In genomic region chr2:127439343-127439742, GRCh38 we compare ENCODE assay signal across 16 cellular contexts. TPM values are rescaled to one million over a fixed set of nuclear protein-coding genes. Genes with fewer than 3 reads are reported as not detected.
A peak's percentile ranks its signal among the peaks of the same experiment; 100 is the strongest.
DNase-seq lines count a peak whose midpoint lies in the region; ATAC-seq, FAIRE-seq and TF ChIP-seq lines count a peak whose summit lies in the region.
"Had no signal": no experiment of that assay in that cellular context is flagged by ENCODE, and none has a peak within 500 bp of the region (broad histone marks: within the 10 kb centered on the region; RNA-seq: fewer than 3 reads in every experiment).

No MANE protein-coding gene starts in this region.

- TF ChIP-seq RAD21 in IMR-90 (IDR thresholded peaks at IDR 0.05; ENCODE audit: low read length), result no peak
- TF ChIP-seq RAD21 in HepG2 (CRISPR knock-in tag; IDR thresholded peaks at IDR 0.05), result no peak

- POLR2A ChIA-PET in IMR-90 (lab: Charles Lee; ENCODE audit: unreplicated experiment) (no interaction called here), HepG2 (lab: Yijun Ruan, JAX) (interaction anchor here (1.5 to 16.2 kb wide), 5 partner anchors 11 to 31 kb away, joined by 4 to 229 read pairs (median 56); partner anchors contain the start of gene PROC)

- H2AK9ac ChIP-seq in IMR-90 (replicated peaks; ENCODE audit: low read depth, low read length, poor library complexity), result no peak overlapping the region

- no peak overlapping the region for H3K27ac ChIP-seq in IMR-90 (ENCODE audit: insufficient read depth, low read length)
- H3K27ac ChIP-seq in HepG2 (ENCODE audit: extremely low read length, insufficient read depth, low read length), result peak overlapping the region; percentile 94
- H3K27ac ChIP-seq in neuronal stem cell (replicated peaks; ENCODE audit: low read length), result no peak overlapping the region
- H3K27ac ChIP-seq in aorta (ENCODE audit: low read depth in 1 of 2, low read length in 2 of 2), result no peak overlapping the region
- H3K27ac ChIP-seq: A549 had no signal

- TF ChIP-seq CTCF in IMR-90 (conservative IDR thresholded peaks at IDR 0.05; ENCODE audit: low read depth, low read length) (no peak), HepG2 (CRISPR knock-in tag; IDR thresholded peaks at IDR 0.05) (no peak; the same call in 1 of the 2 replicates)

- no peaks in the 10 kb centered on the region for H3K79me2 ChIP-seq in HepG2 (ENCODE audit: insufficient read depth, low read length)

- no peak overlapping the region for H2BK15ac ChIP-seq in IMR-90 (ENCODE audit: low read depth, low read length)
- peak overlapping the region; percentile 4 for H2BK15ac ChIP-seq in neuronal stem cell (ENCODE audit: low read length)

- H4K5ac ChIP-seq in IMR-90 (ENCODE audit: low read depth, low read length), result no peak overlapping the region

- H3K18ac ChIP-seq in IMR-90 (ENCODE audit: low read depth, low read length) (no peak overlapping the region), neuronal stem cell (ENCODE audit: low read length) (no peak overlapping the region)

- H4K8ac ChIP-seq in IMR-90 (ENCODE audit: low read depth in 2 of 2, low read length in 2 of 2) (no peak overlapping the region), neuronal stem cell (ENCODE audit: low read depth, low read length) (no peak overlapping the region)

- no peak overlapping the region for H3K23ac ChIP-seq in IMR-90 (ENCODE audit: low read depth, low read length)
- no peak overlapping the region for H3K23ac ChIP-seq in neuronal stem cell (ENCODE audit: low read depth, low read length, poor library complexity)

- ATAC-seq in IMR-90 (ENCODE audit: low read depth), result no peak
- ATAC-seq in HepG2, result no peak
- ATAC-seq in aorta (ENCODE audit: low FRiP score), result peak; percentile 38
- no peak for ATAC-seq in GM18505 (IDR thresholded peaks at IDR 0.05; ENCODE audit: unreplicated experiment)
- ATAC-seq: A549; CD8-positive, alpha-beta T cell had no signal

- H4K91ac ChIP-seq in IMR-90 (ENCODE audit: insufficient read depth, low read depth, low read length) (no peak overlapping the region), neuronal stem cell (ENCODE audit: low read depth, low read length, poor library complexity) (no peak overlapping the region)

- peak overlapping the region; percentile 58 for H2AFZ ChIP-seq in IMR-90 (replicated peaks; ENCODE audit: low read length, poor library complexity)
- H2AFZ ChIP-seq in HepG2 (ENCODE audit: low read length), result no peak overlapping the region
- H2AFZ ChIP-seq in neuronal stem cell (ENCODE audit: low read length), result no peak overlapping the region

- H2AK5ac ChIP-seq in IMR-90 (ENCODE audit: low read depth, low read length) (no peak overlapping the region), neuronal stem cell (ENCODE audit: low read depth, low read length) (peak overlapping the region; percentile 19)

- H3K79me1 ChIP-seq in IMR-90 (ENCODE audit: low read depth in 1 of 2, low read length in 2 of 2), result no peaks in the 10 kb centered on the region
- H3K79me1 ChIP-seq in neuronal stem cell (ENCODE audit: low read depth, low read length), result no peaks in the 10 kb centered on the region

- TF ChIP-seq EP300 in HepG2 (IDR thresholded peaks at IDR 0.05; ENCODE audit: low read depth in 2 of 2, low read length in 2 of 2), result no peak
- TF ChIP-seq EP300 in HepG2 (CRISPR knock-in tag; IDR thresholded peaks at IDR 0.05; ENCODE audit: borderline replicate concordance), result no peak

- BruUV-seq in IMR-90 (replicated peaks; lab: Mats Ljungman, UMichigan) (no TSS peak), HepG2 (replicated peaks; lab: Mats Ljungman, UMichigan) (no TSS peak)

- peaks cover 8% of the 10 kb centered on the region for H3K9me3 ChIP-seq in IMR-90 (ENCODE audit: control insufficient read depth, insufficient read depth, low read length)
- no peaks in the 10 kb centered on the region; the same call in 1 of the 2 replicates for H3K9me3 ChIP-seq in HepG2 (ENCODE audit: low read length)
- H3K9me3 ChIP-seq in neuronal stem cell (replicated peaks in 1 of 2; ENCODE audit: control insufficient read depth in 2 of 2, insufficient read depth in 1 of 2, low read depth in 1 of 2, low read length in 2 of 2), result peaks cover 7 to 8% of the 10 kb centered on the region in 2 donors
- H3K9me3 ChIP-seq in aorta (ENCODE audit: control insufficient read depth, low read length), result no peaks in the 10 kb centered on the region

- WGBS in IMR-90 (ENCODE audit: extremely low coverage in 2 of 2, insufficient read length in 1 of 2), 2 experiments, result 60% methylated on average over 1 of the region's 5 CpGs; no CpG with 5 or more reads in 1 of the 2 experiments
- WGBS in HepG2 (ENCODE audit: low lambda C conversion rate), result 86% methylated on average over 4 of the region's 5 CpGs
- WGBS in neuronal stem cell (ENCODE audit: extremely low coverage in 2 of 2, insufficient read length in 2 of 2, insufficient replicate concordance in 1 of 2), 2 donors, result no CpG with 5 or more reads among the region's 5 CpGs
- 82 to 85% methylated on average over 5 of the region's 5 CpGs for WGBS in aorta, 2 donors

- H3K4me1 ChIP-seq in IMR-90 (ENCODE audit: control insufficient read depth, insufficient read depth, low read length) (no peaks in the 10 kb centered on the region), HepG2 (ENCODE audit: insufficient read depth, low read length) (peaks cover 50% of the 10 kb centered on the region), neuronal stem cell (ENCODE audit: control insufficient read depth in 2 of 2, insufficient read depth in 1 of 2, low read depth in 1 of 2, low read length in 2 of 2) (peaks cover 5 to 15% of the 10 kb centered on the region in 2 donors), aorta (ENCODE audit: control insufficient read depth in 1 of 2, insufficient read depth in 2 of 2, low read length in 2 of 2) (no peaks in the 10 kb centered on the region)

- no peak overlapping the region for H3K4me3 ChIP-seq in IMR-90 (ENCODE audit: insufficient read depth, low read depth, low read length)
- H3K4me3 ChIP-seq in HepG2 (replicated peaks in 1 of 3; ENCODE audit: insufficient read depth in 1 of 3, low read depth in 2 of 3, low read length in 3 of 3), result no peak overlapping the region
- peak overlapping the region in 1 of 2 donors; percentile 50 for H3K4me3 ChIP-seq in neuronal stem cell (ENCODE audit: low read length in 2 of 2)
- H3K4me3 ChIP-seq in aorta (ENCODE audit: low read length in 2 of 2), result no peak overlapping the region
- H3K4me3 ChIP-seq: A549 had no signal

- FAIRE-seq in HepG2 (lab: Jason Lieb, UNC) (no peak), GM12891 (lab: Jason Lieb, UNC) (no peak)
- FAIRE-seq: A549 had no signal

- intact Hi-C loops in IMR-90 (cut with micrococcal nuclease), result no loop called here
- intact Hi-C loops in HepG2 (cut with micrococcal nuclease; ENCODE audit: unreplicated experiment), result loop anchor here (2.0 kb wide), 1 partner anchor 21 kb away; the partner anchor contains the start of gene PROC
- intact Hi-C loops in aorta (cut with DNase I), result no loop called here

- dilution Hi-C loops in IMR-90 (cut with HindIII; ENCODE audit: low sequenced_read_pairs, unreplicated experiment), result no loop called here

- no peak overlapping the region for H3K14ac ChIP-seq in IMR-90 (replicated peaks; ENCODE audit: low read depth, low read length)
- no peak overlapping the region for H3K14ac ChIP-seq in neuronal stem cell (ENCODE audit: low read length)

- no peak overlapping the region for H3K4ac ChIP-seq in IMR-90 (ENCODE audit: low read depth, low read length)
- H3K4ac ChIP-seq in neuronal stem cell (ENCODE audit: low read length), result no peak overlapping the region

- H3K9me1 ChIP-seq in IMR-90 (ENCODE audit: insufficient read depth, low read length), result no peaks in the 10 kb centered on the region

- no peaks in the 10 kb centered on the region; the same call in 1 of the 2 replicates for H3K27me3 ChIP-seq in IMR-90 (ENCODE audit: control insufficient read depth, insufficient read depth, low read length)
- no peaks in the 10 kb centered on the region for H3K27me3 ChIP-seq in HepG2 (ENCODE audit: control insufficient read depth in 1 of 2, insufficient read depth in 2 of 2, low read length in 2 of 2)
- H3K27me3 ChIP-seq in neuronal stem cell (ENCODE audit: control insufficient read depth in 3 of 3, insufficient read depth in 3 of 3, low read depth in 1 of 3, low read length in 3 of 3), result no peaks in the 10 kb centered on the region
- H3K27me3 ChIP-seq in aorta (ENCODE audit: control insufficient read depth in 1 of 2, insufficient read depth in 2 of 2, low read length in 1 of 2), result no peaks in the 10 kb centered on the region

- no peak overlapping the region for H3K4me2 ChIP-seq in IMR-90 (ENCODE audit: low read depth, low read length)
- 0 out of 2 replicates have a peak overlapping the region, but pooled peaks have one; percentile 64 for H3K4me2 ChIP-seq in HepG2 (ENCODE audit: low read depth, low read length)
- H3K4me2 ChIP-seq in neuronal stem cell (ENCODE audit: insufficient read depth, low read length, poor library complexity, severe bottlenecking), result no peak overlapping the region
- H3K4me2 ChIP-seq: A549 had no signal

- CTCF ChIA-PET in IMR-90 (lab: Yijun Ruan, JAX) (no interaction called here), HepG2 (lab: Yijun Ruan, JAX; ENCODE audit: low intra/inter-chr PET ratio, low total read pairs) (no interaction called here)

- H3K9ac ChIP-seq in IMR-90 (ENCODE audit: low read depth, low read length) (no peak overlapping the region), HepG2 (ENCODE audit: insufficient read depth, low read depth, low read length) (peak overlapping the region; percentile 25; the same call in 1 of the 2 replicates), neuronal stem cell (ENCODE audit: low read depth, low read length, poor library complexity) (no peak overlapping the region)

- H4K20me1 ChIP-seq in IMR-90 (ENCODE audit: insufficient read depth, low read length) (no peaks in the 10 kb centered on the region), HepG2 (ENCODE audit: insufficient read depth, low read length) (no peaks in the 10 kb centered on the region)

- H3K56ac ChIP-seq in IMR-90 (ENCODE audit: extremely low read depth, insufficient read depth, low read length), result no peak overlapping the region

- no peak overlapping the region for H2BK120ac ChIP-seq in IMR-90 (ENCODE audit: low read depth, low read length)
- peak overlapping the region; percentile 16 for H2BK120ac ChIP-seq in neuronal stem cell (ENCODE audit: low read depth, low read length)

- H3K36me3 ChIP-seq in IMR-90 (ENCODE audit: control insufficient read depth, insufficient read depth, low read length) (no peaks in the 10 kb centered on the region), HepG2 (replicated peaks in 1 of 2; ENCODE audit: control insufficient read depth in 1 of 2, insufficient read depth in 2 of 2, low read length in 2 of 2) (no peaks in the 10 kb centered on the region), neuronal stem cell (replicated peaks in 1 of 2; ENCODE audit: control insufficient read depth in 2 of 2, insufficient read depth in 2 of 2, low read length in 2 of 2) (no peaks in the 10 kb centered on the region), aorta (ENCODE audit: control insufficient read depth in 1 of 2, insufficient read depth in 2 of 2, low read length in 1 of 2) (no peaks in the 10 kb centered on the region)

- no peak overlapping the region for H2BK20ac ChIP-seq in IMR-90 (ENCODE audit: low read depth, low read length)

- H2BK12ac ChIP-seq in neuronal stem cell (ENCODE audit: low read length), result no peak overlapping the region

- TF ChIP-seq POLR2A in IMR-90 (IDR thresholded peaks at IDR 0.05; ENCODE audit: low read depth, low read length) (no peak), HepG2 (IDR thresholded peaks at IDR 0.05; ENCODE audit: insufficient read depth in 1 of 2, low read depth in 2 of 2, low read length in 2 of 2) (no peak), GM18505 (IDR thresholded peaks at IDR 0.05; ENCODE audit: borderline replicate concordance, extremely low read depth, insufficient read depth, insufficient read length) (no peak), GM12891 (IDR thresholded peaks at IDR 0.05; ENCODE audit: low read depth, low read length) (no peak)

- H2BK5ac ChIP-seq in IMR-90 (ENCODE audit: low read depth, low read length, poor library complexity, severe bottlenecking) (no peak overlapping the region), neuronal stem cell (ENCODE audit: low read length) (no peak overlapping the region)

- no peak for DNase-seq in IMR-90
- DNase-seq in HepG2 (ENCODE audit: low spot score), result no peak
- DNase-seq in neuronal stem cell (ENCODE audit: low spot score), result no peak
- DNase-seq in aorta, result no peak
- no peak for DNase-seq in NOMO-1 (lab: John Stamatoyannopoulos, UW; ENCODE audit: unreplicated experiment in 2 of 2)
- DNase-seq in GM12891 (ENCODE audit: insufficient read length, low spot score), result no peak
- DNase-seq: CD8-positive, alpha-beta T cell; COR-L47; GF-D8; GOT3; H9 had no signal

- in situ Hi-C loops in IMR-90 (cut with MboI; ENCODE audit: low sequenced_read_pairs), result no loop called here
- in situ Hi-C loops in HepG2 (cut with HindIII; ENCODE audit: extremely low pct_ligation_motif_present, low pct_unique_long_range_greater_than_20kb), result no loop called here

RNA-seq across cellular contexts. Expression of gene PROC, which starts 21.1 kb away (rescaled TPM):
- total RNA-seq in IMR-90 (2012; rRNA removed) (0.28 TPM in 1 of 2 replicates, not detected in the other), HepG2 (2016; rRNA removed; fragmentation: Illumina TruSeq; extraction: Trizol) (52.1 and 134 TPM in 2 replicates), aorta (under 1 TPM in 1 of 2 donors, not detected in 1; 0.58 TPM)
- polyA plus RNA-seq in IMR-90 (2012; rRNA removed) (0.07 TPM in 1 of 2 replicates, not detected in the other), HepG2 (2011; rRNA removed) (185 and 266 TPM in 2 replicates), aorta (under 1 TPM; 0.26 to 0.50 TPM)
- polyA plus RNA-seq in IMR-90 (2012; cell fraction: cytosol; rRNA removed), result 0.10 TPM in 1 of 2 replicates, not detected in the other
- 0.05 and 0.22 TPM in 2 replicates for polyA plus RNA-seq in IMR-90 (2012; cell fraction: nucleus; rRNA removed; ENCODE audit: low replicate concordance)
- 19.2 and 23.2 TPM in 2 replicates for total RNA-seq in HepG2 (2016; cell fraction: cytosol; rRNA removed; fragmentation: Illumina TruSeq; extraction: Trizol; ENCODE audit: low read depth)
- 49.9 and 134 TPM in 2 replicates for total RNA-seq in HepG2 (2016; cell fraction: insoluble cytoplasmic fraction; rRNA removed; fragmentation: Illumina TruSeq; extraction: Trizol)
- total RNA-seq in HepG2 (2016; cell fraction: membrane; rRNA removed; fragmentation: Illumina TruSeq; extraction: Trizol), result 37.4 and 38.6 TPM in 2 replicates
- 166 and 178 TPM in 2 replicates for total RNA-seq in HepG2 (2016; cell fraction: nucleus; rRNA removed; fragmentation: Illumina TruSeq; extraction: Trizol)
- 113 and 166 TPM in 2 replicates for polyA plus RNA-seq in HepG2 (2011; cell fraction: cytosol; rRNA removed)
- 1,267 and 1,304 TPM in 2 replicates for polyA plus RNA-seq in HepG2 (2011; cell fraction: nucleus; rRNA removed)
- polyA plus RNA-seq in HepG2 (2012), result 232 and 321 TPM in 2 replicates
- polyA plus RNA-seq in HepG2 (2016; cell fraction: cytosol; fragmentation: Illumina TruSeq; extraction: Trizol; ENCODE audit: low read depth), result 17.2 and 19.9 TPM in 2 replicates
- polyA plus RNA-seq in HepG2 (2016; cell fraction: insoluble cytoplasmic fraction; fragmentation: Illumina TruSeq; extraction: Trizol; ENCODE audit: low read depth), result 48.9 and 49.8 TPM in 2 replicates
- 22.9 and 24.9 TPM in 2 replicates for polyA plus RNA-seq in HepG2 (2016; cell fraction: membrane; fragmentation: Illumina TruSeq; extraction: Trizol; ENCODE audit: low read depth)
- polyA plus RNA-seq in HepG2 (2016; cell fraction: nucleus; fragmentation: Illumina TruSeq; extraction: Trizol; ENCODE audit: insufficient read depth, low read depth), result 354 and 380 TPM in 2 replicates
- polyA minus RNA-seq in HepG2 (2011; rRNA and poly(A)+ RNA removed; ENCODE audit: low replicate concordance), result 241 TPM in 1 of 2 replicates, not detected in the other
- 64.7 and 65.5 TPM in 2 replicates for polyA minus RNA-seq in HepG2 (2011; cell fraction: cytosol; rRNA and poly(A)+ RNA removed)
- polyA minus RNA-seq in HepG2 (2011; cell fraction: nucleus; rRNA and poly(A)+ RNA removed), result 172 and 188 TPM in 2 replicates
- 0.07 TPM for polyA plus RNA-seq in neuronal stem cell (2013, experiment 1 of 2)
- 0.07 TPM for polyA plus RNA-seq in neuronal stem cell (2013, experiment 2 of 2)
- not detected for polyA plus RNA-seq in GM12891 (2012; ENCODE audit: low read depth, missing spikeins)
- total RNA-seq: HT1080 had no signal
- polyA plus RNA-seq: AG04450, CD14-positive monocyte had no signal

RNA-seq across cellular contexts. Expression of gene MAP3K2, which starts 51.6 kb away (rescaled TPM):
- total RNA-seq in IMR-90 (2012; rRNA removed), result 30.8 and 31.9 TPM in 2 replicates
- polyA plus RNA-seq in IMR-90 (2012; rRNA removed), result 6.2 and 6.5 TPM in 2 replicates
- polyA plus RNA-seq in IMR-90 (2012; cell fraction: cytosol; rRNA removed), result 2.0 and 2.1 TPM in 2 replicates
- polyA plus RNA-seq in IMR-90 (2012; cell fraction: nucleus; rRNA removed; ENCODE audit: low replicate concordance), result 3.2 and 7.7 TPM in 2 replicates
- total RNA-seq in HepG2 (2016; rRNA removed; fragmentation: Illumina TruSeq; extraction: Trizol), result 37.2 and 56.1 TPM in 2 replicates
- 12.9 and 13.4 TPM in 2 replicates for total RNA-seq in HepG2 (2016; cell fraction: cytosol; rRNA removed; fragmentation: Illumina TruSeq; extraction: Trizol; ENCODE audit: low read depth)
- total RNA-seq in HepG2 (2016; cell fraction: insoluble cytoplasmic fraction; rRNA removed; fragmentation: Illumina TruSeq; extraction: Trizol), result 35.8 and 54.1 TPM in 2 replicates
- 28.2 and 32.6 TPM in 2 replicates for total RNA-seq in HepG2 (2016; cell fraction: membrane; rRNA removed; fragmentation: Illumina TruSeq; extraction: Trizol)
- total RNA-seq in HepG2 (2016; cell fraction: nucleus; rRNA removed; fragmentation: Illumina TruSeq; extraction: Trizol), result 37.4 and 42.1 TPM in 2 replicates
- 11.2 and 12.2 TPM in 2 replicates for polyA plus RNA-seq in HepG2 (2011; rRNA removed)
- 5.1 and 7.6 TPM in 2 replicates for polyA plus RNA-seq in HepG2 (2011; cell fraction: cytosol; rRNA removed)
- 18.1 and 21.8 TPM in 2 replicates for polyA plus RNA-seq in HepG2 (2011; cell fraction: nucleus; rRNA removed)
- 11.5 and 11.7 TPM in 2 replicates for polyA plus RNA-seq in HepG2 (2012)
- polyA plus RNA-seq in HepG2 (2016; cell fraction: cytosol; fragmentation: Illumina TruSeq; extraction: Trizol; ENCODE audit: low read depth), result 0.44 and 0.68 TPM in 2 replicates
- polyA plus RNA-seq in HepG2 (2016; cell fraction: insoluble cytoplasmic fraction; fragmentation: Illumina TruSeq; extraction: Trizol; ENCODE audit: low read depth), result 14.1 and 15.7 TPM in 2 replicates
- 3.3 and 3.5 TPM in 2 replicates for polyA plus RNA-seq in HepG2 (2016; cell fraction: membrane; fragmentation: Illumina TruSeq; extraction: Trizol; ENCODE audit: low read depth)
- polyA plus RNA-seq in HepG2 (2016; cell fraction: nucleus; fragmentation: Illumina TruSeq; extraction: Trizol; ENCODE audit: insufficient read depth, low read depth), result 28.7 and 30.7 TPM in 2 replicates
- polyA minus RNA-seq in HepG2 (2011; rRNA and poly(A)+ RNA removed; ENCODE audit: low replicate concordance), result 20.5 and 26.7 TPM in 2 replicates
- polyA minus RNA-seq in HepG2 (2011; cell fraction: cytosol; rRNA and poly(A)+ RNA removed), result 43.5 and 45.0 TPM in 2 replicates
- polyA minus RNA-seq in HepG2 (2011; cell fraction: nucleus; rRNA and poly(A)+ RNA removed), result 46.0 and 46.6 TPM in 2 replicates
- 9.5 TPM for polyA plus RNA-seq in neuronal stem cell (2013, experiment 1 of 2)
- 10.4 TPM for polyA plus RNA-seq in neuronal stem cell (2013, experiment 2 of 2)
- 10 to 100 TPM; 67.6 to 79.3 TPM for total RNA-seq in aorta
- polyA plus RNA-seq in aorta, result 10 to 100 TPM in 1 of 2 donors, 1 to 10 TPM in 1; 6.6 to 13.5 TPM
- polyA plus RNA-seq in GM12891 (2012; ENCODE audit: low read depth, missing spikeins), result 6.7 TPM

Comparison
In these comparisons a context has a peak if more than half of its experiments do, and no peak if none do; other contexts are left out.
1. RNA of gene PROC, which starts 21.1 kb away (total RNA-seq): 19.2 to 178 TPM in HepG2; 0.58 TPM in aorta and 0.28 TPM in IMR-90; every median in the first group is over 10 times any median in the second.